ENCODE assay signal across 11 cellular contexts in the genomic region with DNA sequence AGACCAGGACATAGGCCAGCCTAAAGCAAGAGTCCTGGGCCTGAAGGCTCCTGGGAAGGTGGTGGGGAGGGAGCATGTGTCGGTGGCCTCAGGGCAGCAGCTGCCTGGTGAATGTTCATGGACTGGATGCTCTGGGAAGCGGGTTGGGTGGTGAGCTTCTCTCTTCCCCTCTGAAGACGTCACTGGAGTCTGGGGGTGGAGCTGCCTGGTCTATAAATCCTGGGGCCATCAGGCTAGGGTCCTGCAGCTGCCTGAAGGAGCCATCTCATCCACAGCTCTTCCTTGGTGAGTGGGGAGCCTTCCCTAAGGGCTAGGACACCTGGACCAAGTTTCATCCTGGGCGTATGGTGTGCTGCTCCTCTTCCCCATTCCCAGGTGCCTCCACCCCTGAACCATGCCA. TPM values are rescaled to one million over a fixed set of nuclear protein-coding genes. Genes with fewer than 3 reads are reported as not detected.
DNase-seq lines count a peak whose midpoint lies in the region; ATAC-seq and TF ChIP-seq lines count a peak whose summit lies in the region.
"Had no signal": no experiment of that assay in that cellular context is flagged by ENCODE, and none has a peak within 500 bp of the region (broad histone marks: within the 10 kb centered on the region; RNA-seq: fewer than 3 reads in every experiment).

A gene with protein sequence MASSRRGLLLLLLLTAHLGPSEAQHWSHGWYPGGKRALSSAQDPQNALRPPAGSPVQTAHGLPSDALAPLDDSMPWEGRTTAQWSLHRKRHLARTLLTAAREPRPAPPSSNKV (plus strand): TSS at position 242 of the 400 bp plus-strand sequence. CDS start 793 bp downstream, outside the sequence.

- H3K36me3 Mint-ChIP-seq in T-helper 1 cell treated with Interleukin-12 subunit alpha and Interleukin-12 subunit beta and Interleukin-4 antibody, amounts not matched to agents 30 μg/mL and 1 μg/mL, for 36 hours (ENCODE audit: low read depth): peaks cover 20% of the 10 kb centered on the region
- H3K36me3 Mint-ChIP-seq in activated B cell treated with CpG ODN at 0.5 μM for 24 hours (ENCODE audit: low read depth) (peaks cover 30% of the 10 kb centered on the region), immature natural killer cell (peaks cover 5 to 18% (median 10%) of the 10 kb centered on the region in 3 donors)
- peaks cover 31% of the 10 kb centered on the region for H3K36me3 Mint-ChIP-seq in stimulated activated memory B cell treated with anti-CD40 and anti-IgM and Interleukin-4, amounts not matched to agents 10 μg/mL and 1 μg/mL and 100 μg/mL, for 72 hours

- intact Hi-C loops in activated B cell treated with CpG ODN at 0.5 μM for 24 hours (cut with micrococcal nuclease): loop anchor here (10.0 kb wide), 1 partner anchor 971 kb away; a partner anchor contains a TSS

- DNase-seq in T-helper 1 cell (no peak), activated B cell treated with CpG ODN at 0.5 μM for 24 hours (no peak), immature natural killer cell (no peak), occipital lobe (lab: John Stamatoyannopoulos, UW) (no peak), AG08395 (ENCODE audit: low spot score) (no peak)
- DNase-seq in stimulated activated CD4-positive, alpha-beta T cell treated with anti-CD3 and anti-CD28 coated beads, Interleukin-4, amount 100 ng/mL, for 1 hour: no peak
- DNase-seq: DMS79 treated with DMSO at 0.1 percent for 48 hours; NCI-H2107; stimulated activated naive CD8-positive, alpha-beta T cell treated with anti-CD3 and anti-CD28 coated beads, Interleukin-15, Interleukin-2, amounts not matched to agents 100 U/mL and 50 U/mL, for 24 hours had no signal

- no peaks in the 10 kb centered on the region for H3K27me3 Mint-ChIP-seq in T-helper 1 cell treated with Interleukin-12 subunit alpha and Interleukin-12 subunit beta and Interleukin-4 antibody, amounts not matched to agents 30 μg/mL and 1 μg/mL, for 36 hours (ENCODE audit: low read depth)
- no peaks in the 10 kb centered on the region for H3K27me3 Mint-ChIP-seq in activated B cell treated with CpG ODN at 0.5 μM for 24 hours
- H3K27me3 Mint-ChIP-seq in immature natural killer cell (ENCODE audit: low read depth in 3 of 3): peaks cover 6 to 16% (median 7%) of the 10 kb centered on the region in 3 donors
- no peaks in the 10 kb centered on the region for H3K27me3 Mint-ChIP-seq in stimulated activated memory B cell treated with anti-CD40 and anti-IgM and Interleukin-4, amounts not matched to agents 10 μg/mL and 1 μg/mL and 100 μg/mL, for 72 hours

- H3K27ac Mint-ChIP-seq in T-helper 1 cell treated with Interleukin-12 subunit alpha and Interleukin-12 subunit beta and Interleukin-4 antibody, amounts not matched to agents 30 μg/mL and 1 μg/mL, for 36 hours: peak within 1 kb of the TSS; percentile 55
- no peak within 1 kb of the TSS for H3K27ac Mint-ChIP-seq in activated B cell treated with CpG ODN at 0.5 μM for 24 hours
- peak within 1 kb of the TSS; percentile 42 to 87 (median 66) for H3K27ac Mint-ChIP-seq in immature natural killer cell
- peak within 1 kb of the TSS; percentile 85 for H3K27ac Mint-ChIP-seq in stimulated activated memory B cell treated with anti-CD40 and anti-IgM and Interleukin-4, amounts not matched to agents 10 μg/mL and 1 μg/mL and 100 μg/mL, for 72 hours

- CTCF ChIA-PET in activated B cell treated with CpG ODN at 0.5 μM for 24 hours (lab: Charles Lee): no interaction called here

- peaks cover 33% of the 10 kb centered on the region for H3K4me1 Mint-ChIP-seq in T-helper 1 cell treated with Interleukin-12 subunit alpha and Interleukin-12 subunit beta and Interleukin-4 antibody, amounts not matched to agents 30 μg/mL and 1 μg/mL, for 36 hours (ENCODE audit: low read depth)
- H3K4me1 Mint-ChIP-seq in activated B cell treated with CpG ODN at 0.5 μM for 24 hours (peaks cover 14% of the 10 kb centered on the region), immature natural killer cell (peaks cover 16% of the 10 kb centered on the region in 2 donors)
- peaks cover 24% of the 10 kb centered on the region for H3K4me1 Mint-ChIP-seq in stimulated activated memory B cell treated with anti-CD40 and anti-IgM and Interleukin-4, amounts not matched to agents 10 μg/mL and 1 μg/mL and 100 μg/mL, for 72 hours

- TF ChIP-seq CTCF in activated B cell treated with CpG ODN at 0.5 μM for 24 hours (IDR thresholded peaks at IDR 0.05): no peak

- no peak within 1 kb of the TSS for H3K4me3 Mint-ChIP-seq in T-helper 1 cell treated with Interleukin-12 subunit alpha and Interleukin-12 subunit beta and Interleukin-4 antibody, amounts not matched to agents 30 μg/mL and 1 μg/mL, for 36 hours
- H3K4me3 Mint-ChIP-seq in activated B cell treated with CpG ODN at 0.5 μM for 24 hours: peak within 1 kb of the TSS; percentile 84
- H3K4me3 Mint-ChIP-seq in immature natural killer cell: peak within 1 kb of the TSS in 2 of 5 donors; percentile 18
- peak within 1 kb of the TSS; percentile 46 for H3K4me3 Mint-ChIP-seq in stimulated activated memory B cell treated with anti-CD40 and anti-IgM and Interleukin-4, amounts not matched to agents 10 μg/mL and 1 μg/mL and 100 μg/mL, for 72 hours

- ATAC-seq in activated B cell treated with CpG ODN at 0.5 μM for 24 hours (ENCODE audit: low read depth): no peak
- no peak for ATAC-seq in stimulated activated memory B cell treated with anti-CD40 and anti-IgM and Interleukin-4, amounts not matched to agents 10 μg/mL and 1 μg/mL and 100 μg/mL, for 72 hours
- ATAC-seq: stimulated activated naive CD8-positive, alpha-beta T cell treated with anti-CD3 and anti-CD28 coated beads, Interleukin-15, Interleukin-2, amounts not matched to agents 100 U/mL and 50 U/mL, for 24 hours had no signal

- no peaks in the 10 kb centered on the region for H3K9me3 Mint-ChIP-seq in T-helper 1 cell treated with Interleukin-12 subunit alpha and Interleukin-12 subunit beta and Interleukin-4 antibody, amounts not matched to agents 30 μg/mL and 1 μg/mL, for 36 hours
- no peaks in the 10 kb centered on the region for H3K9me3 Mint-ChIP-seq in activated B cell treated with CpG ODN at 0.5 μM for 24 hours
- no peaks in the 10 kb centered on the region for H3K9me3 Mint-ChIP-seq in immature natural killer cell
- H3K9me3 Mint-ChIP-seq in stimulated activated memory B cell treated with anti-CD40 and anti-IgM and Interleukin-4, amounts not matched to agents 10 μg/mL and 1 μg/mL and 100 μg/mL, for 72 hours: no peaks in the 10 kb centered on the region

- POLR2A ChIA-PET in activated B cell treated with CpG ODN at 0.5 μM for 24 hours (lab: Charles Lee): no interaction called here

RNA-seq across cellular contexts. Expression of the gene that starts here (rescaled TPM):
- total RNA-seq in activated B cell treated with CpG ODN at 0.5 μM for 24 hours (0.75 TPM in 1 of 2 replicates, not detected in the other), occipital lobe (not detected)
- not detected for polyA plus RNA-seq in immature natural killer cell
